In genomic region chr4:85779165-85779564, GRCh38 we compare ENCODE assay signal across 11 cellular contexts.
DNase-seq lines count a peak whose midpoint lies in the region; ATAC-seq and TF ChIP-seq lines count a peak whose summit lies in the region.
"Had no signal": no experiment of that assay in that cellular context is flagged by ENCODE, and none has a peak within 500 bp of the region (broad histone marks: within the 10 kb centered on the region; RNA-seq: fewer than 3 reads in every experiment).

No MANE protein-coding gene starts in this region.

- no peak overlapping the region for H3K27ac Mint-ChIP-seq in naive thymus-derived CD8-positive, alpha-beta T cell
- H3K27ac Mint-ChIP-seq in T-helper 17 cell: no peak overlapping the region

- peak overlapping the region in 1 of 10 donors; percentile 82 for H3K4me3 Mint-ChIP-seq in naive thymus-derived CD8-positive, alpha-beta T cell
- no peak overlapping the region for H3K4me3 Mint-ChIP-seq in T-helper 17 cell

- POLR2A ChIA-PET in naive thymus-derived CD8-positive, alpha-beta T cell (lab: Charles Lee): no interaction called here

- H3K4me3 ChIP-seq in Peyer's patch: peak overlapping the region in 2 of 4 donors; percentile 17 to 27
- H3K4me3 ChIP-seq in gastroesophageal sphincter: peak overlapping the region; percentile 46 to 82
- H3K4me3 ChIP-seq in thoracic aorta: peak overlapping the region; percentile 67

- DNase-seq in Peyer's patch (no peak), thoracic aorta (ENCODE audit: low spot score) (no peak), SKM-1 (lab: John Stamatoyannopoulos, UW; ENCODE audit: unreplicated experiment) (no peak), T-helper 17 cell (no peak)
- DNase-seq in naive thymus-derived CD8-positive, alpha-beta T cell: no peak
- DNase-seq: anterior cingulate cortex, NCI-H82 had no signal

- H3K27me3 Mint-ChIP-seq in naive thymus-derived CD8-positive, alpha-beta T cell: peaks cover 0 to 4% (median 0%) of the 10 kb centered on the region in 5 donors
- H3K27me3 Mint-ChIP-seq in T-helper 17 cell: no peaks in the 10 kb centered on the region

- H3K9me3 ChIP-seq in Peyer's patch (no peaks in the 10 kb centered on the region), gastroesophageal sphincter (no peaks in the 10 kb centered on the region), thoracic aorta (no peaks in the 10 kb centered on the region), T-helper 17 cell (ENCODE audit: control insufficient read depth, low read length, poor library complexity, severe bottlenecking) (no peaks in the 10 kb centered on the region)
- H3K9me3 ChIP-seq: neutrophil had no signal

- TF ChIP-seq CTCF in Peyer's patch (IDR thresholded peaks at IDR 0.05) (no peak), gastroesophageal sphincter (IDR thresholded peaks at IDR 0.05) (no peak), thoracic aorta (IDR thresholded peaks at IDR 0.05) (no peak)

- H3K27me3 ChIP-seq in Peyer's patch (no peaks in the 10 kb centered on the region), gastroesophageal sphincter (no peaks in the 10 kb centered on the region), thoracic aorta (replicated peaks; ENCODE audit: insufficient read depth) (no peaks in the 10 kb centered on the region)
- H3K27me3 ChIP-seq: neutrophil had no signal

- TF ChIP-seq POLR2A in Peyer's patch (IDR thresholded peaks at IDR 0.05) (no peak), gastroesophageal sphincter (IDR thresholded peaks at IDR 0.05) (no peak)

- H3K4me1 Mint-ChIP-seq in naive thymus-derived CD8-positive, alpha-beta T cell: peaks cover 0 to 8% (median 0%) of the 10 kb centered on the region in 4 donors
- H3K4me1 Mint-ChIP-seq in T-helper 17 cell: no peaks in the 10 kb centered on the region

- H3K36me3 Mint-ChIP-seq in naive thymus-derived CD8-positive, alpha-beta T cell: no peaks in the 10 kb centered on the region
- H3K36me3 Mint-ChIP-seq in T-helper 17 cell (ENCODE audit: low read depth): no peaks in the 10 kb centered on the region

- ATAC-seq in GM21619 (IDR thresholded peaks at IDR 0.05; ENCODE audit: unreplicated experiment): peak; percentile 18
- ATAC-seq in gastroesophageal sphincter: no peak
- no peak for ATAC-seq in thoracic aorta (ENCODE audit: insufficient number of reproducible peaks, low FRiP score, low read depth)
- ATAC-seq in naive thymus-derived CD8-positive, alpha-beta T cell: no peak
- ATAC-seq in T-helper 17 cell: no peak
- ATAC-seq in GM21360 (IDR thresholded peaks at IDR 0.05; ENCODE audit: unreplicated experiment): no peak

- peaks cover 0 to 13% (median 0%) of the 10 kb centered on the region in 9 donors for H3K9me3 Mint-ChIP-seq in naive thymus-derived CD8-positive, alpha-beta T cell

- H3K4me1 ChIP-seq in Peyer's patch (peaks cover 0 to 4% (median 0%) of the 10 kb centered on the region in 4 donors), gastroesophageal sphincter (peaks cover 5 to 78% (median 10%) of the 10 kb centered on the region in 3 donors), thoracic aorta (ENCODE audit: control insufficient read depth in 1 of 2, low read depth in 2 of 2) (peaks cover 12 to 33% of the 10 kb centered on the region in 2 donors)

- TF ChIP-seq EP300 in gastroesophageal sphincter (IDR thresholded peaks at IDR 0.05): no peak

- H3K27ac ChIP-seq in Peyer's patch (peak overlapping the region; percentile 36 to 67 (median 53)), gastroesophageal sphincter (peak overlapping the region; percentile 69 to 95 (median 83)), thoracic aorta (peak overlapping the region; percentile 55 to 70)
- H3K27ac ChIP-seq: neutrophil had no signal

- H3K36me3 ChIP-seq in Peyer's patch (no peaks in the 10 kb centered on the region), gastroesophageal sphincter (no peaks in the 10 kb centered on the region), thoracic aorta (no peaks in the 10 kb centered on the region)
- H3K36me3 ChIP-seq: neutrophil had no signal
